Comparison of ENCODE assay signal across 13 cellular contexts in genomic region chr1:31796707-31797106, GRCh38. TPM values are rescaled to one million over a fixed set of nuclear protein-coding genes. Genes with fewer than 3 reads are reported as not detected.
DNase-seq lines count a peak whose midpoint lies in the region; ATAC-seq and TF ChIP-seq lines count a peak whose summit lies in the region.
"Had no signal": no experiment of that assay in that cellular context is flagged by ENCODE, and none has a peak within 500 bp of the region (broad histone marks: within the 10 kb centered on the region; RNA-seq: fewer than 3 reads in every experiment).

No MANE protein-coding gene starts in this region.

- H3K27me3 ChIP-seq in BJ (ENCODE audit: control insufficient read depth, insufficient read depth, low read length) (no peaks in the 10 kb centered on the region), MG63 (no peaks in the 10 kb centered on the region)
- H3K27me3 ChIP-seq: pancreas had no signal

- no peaks in the 10 kb centered on the region for H3K9me3 ChIP-seq in MG63
- H3K9me3 ChIP-seq: pancreas had no signal

- CTCF ChIA-PET in BJ (lab: Yijun Ruan, JAX), result interaction anchor here (1.0 to 4.2 kb wide), 4 partner anchors 8 to 266 kb away, joined by 3 to 28 read pairs (median 5); no protein-coding TSS in a partner anchor

- TF ChIP-seq POLR2A in GM18505 (IDR thresholded peaks at IDR 0.05; ENCODE audit: borderline replicate concordance, extremely low read depth, insufficient read depth, insufficient read length), result no peak

- H3K4me3 ChIP-seq in BJ (ENCODE audit: low read depth, low read length), result peak overlapping the region; percentile 59
- H3K4me3 ChIP-seq in MG63, result peak overlapping the region; percentile 57
- H3K4me3 ChIP-seq in fibroblast of mammary gland (ENCODE audit: control insufficient read depth, low read depth, low read length), result peak overlapping the region; percentile 65
- H3K4me3 ChIP-seq in skeletal muscle cell (ENCODE audit: low read depth, low read length), result peak overlapping the region; percentile 69
- H3K4me3 ChIP-seq: pancreas, skin epidermis had no signal

- TF ChIP-seq CTCF in BJ (IDR thresholded peaks at IDR 0.05; ENCODE audit: insufficient read depth, low read depth, low read length), result no peak
- no peak for TF ChIP-seq CTCF in fibroblast of mammary gland (conservative IDR thresholded peaks at IDR 0.05; ENCODE audit: control insufficient read depth, insufficient read depth, low read depth, low read length)

- ATAC-seq in GM18505 (IDR thresholded peaks at IDR 0.05; ENCODE audit: unreplicated experiment), result no peak
- ATAC-seq: pancreas had no signal

- POLR2A ChIA-PET in BJ (lab: Charles Lee), result no interaction called here

- DNase-seq in BJ (ENCODE audit: low read depth) (no peak), MG63 (no peak), fibroblast of mammary gland (ENCODE audit: low read depth) (no peak), skeletal muscle cell (ENCODE audit: low read depth) (no peak), kidney tubule cell (ENCODE audit: low spot score) (no peak), T-helper 1 cell (no peak)
- DNase-seq: activated CD4-positive, alpha-beta T cell treated with anti-CD3 and anti-CD28 coated beads for 48 hours; activated naive CD4-positive, alpha-beta T cell treated with anti-CD3 and anti-CD28 coated beads, Interleukin-2, amount 10 ng/mL, durations not matched to agents 7 days and 5 days; CD4-positive, alpha-beta memory T cell; stimulated activated CD4-positive, alpha-beta T cell treated with anti-CD3 and anti-CD28 coated beads, Interleukin-4, amount 100 ng/mL, for 4 hours had no signal

- H3K36me3 ChIP-seq in BJ (ENCODE audit: control insufficient read depth, insufficient read depth, low read length), result peaks cover 7% of the 10 kb centered on the region
- H3K36me3 ChIP-seq in MG63, result peaks cover 30% of the 10 kb centered on the region
- H3K36me3 ChIP-seq: pancreas had no signal

RNA-seq across cellular contexts. Expression of gene SPOCD1, which starts 19.1 kb away (rescaled TPM):
- 92.8 and 169 TPM in 2 replicates for polyA plus RNA-seq in BJ (2011; rRNA removed)
- 67.5 and 88.6 TPM in 2 replicates for polyA minus RNA-seq in BJ (2011; rRNA and poly(A)+ RNA removed)
- total RNA-seq in MG63 (2014; rRNA removed; shearing (Covaris generic); ENCODE audit: low replicate concordance), result 27.6 and 32.3 TPM in 2 replicates
- polyA plus RNA-seq: CD4-positive, alpha-beta memory T cell had no signal

RNA-seq across cellular contexts. Expression of gene ADGRB2, which starts 32.6 kb away (rescaled TPM):
- 6.4 and 9.2 TPM in 2 replicates for polyA plus RNA-seq in BJ (2011; rRNA removed)
- 6.2 and 7.2 TPM in 2 replicates for polyA minus RNA-seq in BJ (2011; rRNA and poly(A)+ RNA removed)
- 3.4 and 8.5 TPM in 2 replicates for total RNA-seq in MG63 (2014; rRNA removed; shearing (Covaris generic); ENCODE audit: low replicate concordance)
